Comparison of ENCODE assay signal across 8 cellular contexts in genomic region chr6:135163440-135163738, GRCh38. TPM values are rescaled to one million over a fixed set of nuclear protein-coding genes. Genes with fewer than 3 reads are reported as not detected.
A peak's percentile ranks its signal among the peaks of the same experiment; 100 is the strongest.
DNase-seq lines count a peak whose midpoint lies in the region; ATAC-seq and TF ChIP-seq lines count a peak whose summit lies in the region.

No MANE protein-coding gene starts in this region.

- POLR2A ChIA-PET in HEK293T (lab: Yijun Ruan, JAX): no interaction called here

- H2AFZ ChIP-seq in hepatocyte: no peak overlapping the region

- peaks cover 18% of the 10 kb centered on the region for H3K4me1 ChIP-seq in CD4-positive, CD25-positive, alpha-beta regulatory T cell (ENCODE audit: control insufficient read depth, insufficient read depth, low read length, poor library complexity, severe bottlenecking)
- H3K4me1 ChIP-seq in hepatocyte (ENCODE audit: insufficient read depth): no peaks in the 10 kb centered on the region

- H3K27me3 Mint-ChIP-seq in CD4-positive, CD25-positive, alpha-beta regulatory T cell: no peaks in the 10 kb centered on the region

- CTCF ChIA-PET in HEK293T (lab: Yijun Ruan, JAX): no interaction called here

- H4K20me1 ChIP-seq in hepatocyte (ENCODE audit: insufficient read depth, poor library complexity, severe bottlenecking): no peaks in the 10 kb centered on the region

- H3K27me3 ChIP-seq in CD4-positive, CD25-positive, alpha-beta regulatory T cell (ENCODE audit: control insufficient read depth, insufficient read depth, low read length): no peaks in the 10 kb centered on the region
- no peaks in the 10 kb centered on the region for H3K27me3 ChIP-seq in hepatocyte

- peak; percentile 93 to 95 for ATAC-seq in CD4-positive, CD25-positive, alpha-beta regulatory T cell (ENCODE audit: low read depth in 2 of 2)
- ATAC-seq in GM21381 (IDR thresholded peaks at IDR 0.05; ENCODE audit: unreplicated experiment): peak; percentile 51
- peak; percentile 54 for ATAC-seq in HG03439 (IDR thresholded peaks at IDR 0.05; ENCODE audit: unreplicated experiment)
- no peak for ATAC-seq in HG02852 (IDR thresholded peaks at IDR 0.05; ENCODE audit: unreplicated experiment)

- no peaks in the 10 kb centered on the region for H3K9me3 Mint-ChIP-seq in CD4-positive, CD25-positive, alpha-beta regulatory T cell

- peak; percentile 45 to 89 (median 64) for DNase-seq in CD4-positive, CD25-positive, alpha-beta regulatory T cell
- peak; percentile 11 for DNase-seq in activated effector memory CD4-positive, alpha-beta T cell treated with Interleukin-2 at 50 U/mL for 16 hours
- no peak for DNase-seq in iPS-NIHi11 (ENCODE audit: low spot score)
- DNase-seq in HEK293T (ENCODE audit: extremely low spot score): no peak
- DNase-seq in hepatocyte (ENCODE audit: low spot score): no peak

- H3K9me3 ChIP-seq in CD4-positive, CD25-positive, alpha-beta regulatory T cell (ENCODE audit: control insufficient read depth in 2 of 2, low read length in 2 of 2): no peaks in the 10 kb centered on the region
- no peaks in the 10 kb centered on the region for H3K9me3 ChIP-seq in hepatocyte (ENCODE audit: low read depth)

- no peak overlapping the region for H3K4me2 ChIP-seq in hepatocyte

- no peaks in the 10 kb centered on the region for H3K36me3 Mint-ChIP-seq in CD4-positive, CD25-positive, alpha-beta regulatory T cell

- H3K27ac Mint-ChIP-seq in CD4-positive, CD25-positive, alpha-beta regulatory T cell: peak overlapping the region in 2 of 3 donors; percentile 49 to 56

- H3K36me3 ChIP-seq in CD4-positive, CD25-positive, alpha-beta regulatory T cell (ENCODE audit: control insufficient read depth, insufficient read depth, low read length): no peaks in the 10 kb centered on the region
- H3K36me3 ChIP-seq in hepatocyte (replicated peaks; ENCODE audit: insufficient read depth, low read depth): no peaks in the 10 kb centered on the region

- no peak for TF ChIP-seq CTCF in hepatocyte (IDR thresholded peaks at IDR 0.05; ENCODE audit: poor library complexity)

- no peaks in the 10 kb centered on the region for H3K9me2 ChIP-seq in hepatocyte (replicated peaks; ENCODE audit: insufficient read depth)

- WGBS in hepatocyte (ENCODE audit: low lambda C conversion rate, missing lambda C conversion rate): 91% methylated on average over 3 of the region's 3 CpGs

- peaks cover 19 to 42% (median 31%) of the 10 kb centered on the region in 4 donors for H3K4me1 Mint-ChIP-seq in CD4-positive, CD25-positive, alpha-beta regulatory T cell

- peak overlapping the region; percentile 69 for H3K27ac ChIP-seq in CD4-positive, CD25-positive, alpha-beta regulatory T cell (ENCODE audit: insufficient read depth, low read length, poor library complexity, severe bottlenecking)
- H3K27ac ChIP-seq in hepatocyte: no peak overlapping the region

- no peaks in the 10 kb centered on the region for H3K79me2 ChIP-seq in hepatocyte

- peak overlapping the region; percentile 22 for H3K4me3 ChIP-seq in CD4-positive, CD25-positive, alpha-beta regulatory T cell (ENCODE audit: low read depth, low read length)
- no peak overlapping the region for H3K4me3 ChIP-seq in hepatocyte

- H3K4me3 Mint-ChIP-seq in CD4-positive, CD25-positive, alpha-beta regulatory T cell: peak overlapping the region in 3 of 4 donors; percentile 23 to 77 (median 68)

TF ChIP-seq in HEK293T, 16 proteins besides CTCF, POLR2A, EP300 and RAD21:
- TF ChIP-seq HDGF (IDR thresholded peaks at IDR 0.05; ENCODE audit: borderline replicate concordance) (no peak), ARNT (IDR thresholded peaks at IDR 0.05) (no peak), PKNOX1 (IDR thresholded peaks at IDR 0.05) (no peak), ZNF384 (IDR thresholded peaks at IDR 0.05) (no peak), ELF4 (IDR thresholded peaks at IDR 0.05) (no peak), SP1 (IDR thresholded peaks at IDR 0.05) (no peak), FOXK2 (IDR thresholded peaks at IDR 0.05) (no peak), SUZ12 (IDR thresholded peaks at IDR 0.05) (no peak), NFRKB (IDR thresholded peaks at IDR 0.05) (no peak), L3MBTL2 (conservative IDR thresholded peaks at IDR 0.05) (no peak)

RNA-seq across cellular contexts. Expression of gene MYB, which starts 17.7 kb away (rescaled TPM):
- total RNA-seq in CD4-positive, CD25-positive, alpha-beta regulatory T cell: 17.4 TPM
- polyA plus RNA-seq in CD4-positive, CD25-positive, alpha-beta regulatory T cell: 1 to 10 TPM; 1.4 to 5.1 (median 4.4) TPM
- total RNA-seq in hepatocyte: 0.17 and 0.48 TPM in 2 replicates
- polyA plus RNA-seq in hepatocyte: 0.36 and 0.56 TPM in 2 replicates

Comparison
In these comparisons a context has a peak if more than half of its experiments do, and no peak if none do; other contexts are left out.
1. DNase-seq: peak in CD4-positive, CD25-positive, alpha-beta regulatory T cell (3 of 3) and activated effector memory CD4-positive, alpha-beta T cell treated with Interleukin-2 at 50 U/mL for 16 hours (single experiment); none in iPS-NIHi11 (single experiment), HEK293T (single experiment) and hepatocyte (single experiment).
2. RNA of gene MYB, which starts 17.7 kb away (total RNA-seq): 17.4 TPM in CD4-positive, CD25-positive, alpha-beta regulatory T cell (single experiment); 0.17 to 0.48 TPM in hepatocyte; every median in the first group is over 10 times any median in the second.